ENCODE assay signal across 21 cellular contexts in genomic region chr11:61585115-61585514, GRCh38.
"Had no signal": no experiment of that assay in that cellular context is flagged by ENCODE, and none has a peak within 500 bp of the region (broad histone marks: within the 10 kb centered on the region; RNA-seq: fewer than 3 reads in every experiment).

No MANE protein-coding gene starts in this region.

- DNase-seq: activated CD8-positive, alpha-beta memory T cell treated with anti-CD3 and anti-CD28 coated beads for 24 hours; activated CD8-positive, alpha-beta memory T cell treated with anti-CD3 and anti-CD28 coated beads, Interleukin-2, amount 50 U/mL, for 4 hours; activated naive CD4-positive, alpha-beta T cell treated with Interleukin-2 at 50 U/mL for 16 hours; activated naive CD8-positive, alpha-beta T cell treated with anti-CD3 and anti-CD28 coated beads, Interleukin-2, amount 10 ng/mL, durations not matched to agents 7 days and 5 days; activated T-cell treated with anti-CD3 and anti-CD28 coated beads, Interleukin-2, amount 50 U/mL, for 4 hours; amniotic stem cell; cortex of kidney; heart right ventricle; left colon; mucosa of descending colon; nephron progenitor cell; small intestine; stimulated activated CD4-positive, alpha-beta T cell treated with anti-CD3 and anti-CD28 coated beads, Interleukin-2, amount 100 ng/mL, for 24 hours; stomach; uterus had no signal

- ATAC-seq: activated T-cell treated with anti-CD3 and anti-CD28 coated beads, Interleukin-2, amount 50 U/mL, for 4 hours; heart right ventricle; left colon; mucosa of descending colon; pancreas; sciatic nerve; stimulated activated effector memory CD8-positive, alpha-beta T cell treated with anti-CD3 and anti-CD28 coated beads, Interleukin-12 subunit alpha, Interleukin-12 subunit beta, amount 100 ng/mL, for 72 hours had no signal

- H3K27me3 ChIP-seq: pancreas had no signal

- H3K4me3 ChIP-seq: heart right ventricle, mucosa of descending colon, pancreas, stomach, suprapubic skin, tibial nerve, uterus had no signal

- H3K27ac ChIP-seq: stomach, suprapubic skin, tibial nerve, uterus had no signal

- H3K36me3 ChIP-seq: heart right ventricle, pancreas, stomach, suprapubic skin, tibial nerve, uterus had no signal

- FAIRE-seq: keratinocyte, pancreas, small intestine had no signal

- H3K9me3 ChIP-seq: heart right ventricle, mucosa of descending colon, pancreas, stomach, suprapubic skin, tibial nerve, uterus had no signal
